ENCODE assay signal across 10 cellular contexts in genomic region chr3:72892870-72893269, GRCh38. TPM values are rescaled to one million over a fixed set of nuclear protein-coding genes. Genes with fewer than 3 reads are reported as not detected.
DNase-seq lines count a peak whose midpoint lies in the region; ATAC-seq, FAIRE-seq and TF ChIP-seq lines count a peak whose summit lies in the region.
"Had no signal": no experiment of that assay in that cellular context is flagged by ENCODE, and none has a peak within 500 bp of the region (broad histone marks: within the 10 kb centered on the region; RNA-seq: fewer than 3 reads in every experiment).

No MANE protein-coding gene starts in this region.

- intact Hi-C loops in left lung (cut with DNase I), result no loop called here
- intact Hi-C loops in ascending aorta (cut with DNase I), result no loop called here

- H4K20me1 ChIP-seq in keratinocyte (ENCODE audit: control insufficient read depth, extremely low read depth, insufficient read depth, low read length), result no peaks in the 10 kb centered on the region

- H3K9me3 ChIP-seq in BE2C (no peaks in the 10 kb centered on the region), HEK293 (ENCODE audit: control insufficient read depth, insufficient read depth, low read depth, low read length) (no peaks in the 10 kb centered on the region), keratinocyte (ENCODE audit: control insufficient read depth, low read depth, low read length) (no peaks in the 10 kb centered on the region), left lung (no peaks in the 10 kb centered on the region), ascending aorta (no peaks in the 10 kb centered on the region)

- H3K9me1 ChIP-seq in keratinocyte (ENCODE audit: control insufficient read depth, extremely low read depth, insufficient read depth, low read length), result no peaks in the 10 kb centered on the region

- H3K79me2 ChIP-seq in keratinocyte (ENCODE audit: control insufficient read depth, insufficient read depth, low read length), result no peaks in the 10 kb centered on the region

- TF ChIP-seq CTCF in BE2C (IDR thresholded peaks at IDR 0.05; ENCODE audit: low read depth, low read length) (peak; percentile 60), HEK293 (tag by site-specific recombination; IDR thresholded peaks at IDR 0.05) (no peak), WI38 (IDR thresholded peaks at IDR 0.05; ENCODE audit: low read depth, low read length) (peak; percentile 14; the same call in 1 of the 2 replicates), keratinocyte (optimal IDR thresholded peaks at IDR 0.05 in 1 of 3, IDR thresholded peaks at IDR 0.05 in 1 of 3, conservative IDR thresholded peaks at IDR 0.05 in 1 of 3; ENCODE audit: extremely low read depth in 1 of 3, insufficient read depth in 2 of 3, low read length in 3 of 3) (peak; percentile 7 to 26 (median 13)), left lung (IDR thresholded peaks at IDR 0.05) (no peak), ascending aorta (IDR thresholded peaks at IDR 0.05) (no peak)

- no peak for FAIRE-seq in keratinocyte (lab: Jason Lieb, UNC)

- no peak overlapping the region for H3K4me2 ChIP-seq in keratinocyte (ENCODE audit: control insufficient read depth, extremely low read depth, insufficient read depth, low read depth, low read length)

- DNase-seq in BE2C, result peak; percentile 16
- no peak for DNase-seq in keratinocyte (ENCODE audit: low read depth, low spot score)
- no peak for DNase-seq in stimulated activated naive CD4-positive, alpha-beta T cell (lab: John Stamatoyannopoulos, UW)
- DNase-seq in left lung, result no peak
- DNase-seq in ascending aorta (ENCODE audit: low spot score in 2 of 2), result no peak
- DNase-seq: activated T-cell treated with anti-CD3 and anti-CD28 coated beads for 4 hours, GF-D8 had no signal

- H3K4me3 ChIP-seq in BE2C (ENCODE audit: low read depth, low read length) (no peak overlapping the region), HEK293 (ENCODE audit: low read depth, low read length) (no peak overlapping the region), WI38 (ENCODE audit: low read depth, low read length) (no peak overlapping the region), keratinocyte (ENCODE audit: control insufficient read depth in 2 of 3, extremely low read depth in 1 of 3, insufficient read depth in 2 of 3, low read depth in 1 of 3, low read length in 3 of 3) (no peak overlapping the region), left lung (no peak overlapping the region), ascending aorta (no peak overlapping the region)

- H2AFZ ChIP-seq in keratinocyte (ENCODE audit: control insufficient read depth, low read length), result no peak overlapping the region

- H3K4me1 ChIP-seq in BE2C (no peaks in the 10 kb centered on the region; the same call in 1 of the 2 replicates), HEK293 (ENCODE audit: control insufficient read depth, insufficient read depth, low read length) (peaks cover 22% of the 10 kb centered on the region), keratinocyte (ENCODE audit: control insufficient read depth, extremely low read depth, insufficient read depth, low read length) (peaks cover 21% of the 10 kb centered on the region), left lung (peaks cover 0 to 31% of the 10 kb centered on the region in 2 donors), ascending aorta (peaks cover 3 to 6% of the 10 kb centered on the region in 2 donors)

- dilution Hi-C loops in keratinocyte (cut with MboI; ENCODE audit: extremely low pct_ligation_motif_present, low sequenced_read_pairs), result no loop called here

- POLR2A ChIA-PET in HEK293 (lab: Yijun Ruan, JAX), result interaction anchor here (1.8 kb wide), 1 partner anchor 14 kb away, joined by 4 read pairs; no protein-coding TSS in a partner anchor

- no peaks in the 10 kb centered on the region for H3K36me3 ChIP-seq in BE2C
- H3K36me3 ChIP-seq in HEK293 (ENCODE audit: control insufficient read depth in 2 of 2, insufficient read depth in 1 of 2, low read length in 2 of 2), result no peaks in the 10 kb centered on the region
- no peaks in the 10 kb centered on the region for H3K36me3 ChIP-seq in keratinocyte (ENCODE audit: control insufficient read depth in 2 of 2, extremely low read depth in 1 of 2, insufficient read depth in 2 of 2, low read length in 2 of 2)
- no peaks in the 10 kb centered on the region for H3K36me3 ChIP-seq in left lung
- no peaks in the 10 kb centered on the region for H3K36me3 ChIP-seq in ascending aorta

- H3K27me3 ChIP-seq in BE2C (no peaks in the 10 kb centered on the region), keratinocyte (ENCODE audit: control insufficient read depth, extremely low read depth, insufficient read depth, low read length) (no peaks in the 10 kb centered on the region), left lung (peaks cover 0 to 18% of the 10 kb centered on the region in 2 donors), ascending aorta (no peaks in the 10 kb centered on the region)

- CTCF ChIA-PET in HEK293 (lab: Yijun Ruan, JAX), result interaction anchor here (0.7 to 2.7 kb wide), 5 partner anchors 9 to 163 kb away, joined by 3 to 12 read pairs (median 6); no protein-coding TSS in a partner anchor

- ATAC-seq in left lung (no peak), HG02973 (IDR thresholded peaks at IDR 0.05; ENCODE audit: unreplicated experiment) (no peak)

- H3K27ac ChIP-seq in HEK293 (ENCODE audit: extremely low read depth, low read depth, low read length), result no peak overlapping the region
- H3K27ac ChIP-seq in keratinocyte (ENCODE audit: control insufficient read depth, insufficient read depth, low read length), result no peak overlapping the region
- H3K27ac ChIP-seq in left lung, result peak overlapping the region in 1 of 2 donors; percentile 81
- H3K27ac ChIP-seq in ascending aorta, result peak overlapping the region in 1 of 2 donors; percentile 89

- H3K9ac ChIP-seq in keratinocyte (ENCODE audit: control insufficient read depth, extremely low read depth, insufficient read depth, low read length), result no peak overlapping the region

TF ChIP-seq in HEK293, 187 proteins besides CTCF, POLR2A, EP300 and RAD21:
- peak; percentile 59; the same call in 1 of the 2 replicates for TF ChIP-seq ZFP69B (tag by site-specific recombination; IDR thresholded peaks at IDR 0.05)
- no peak for TF ChIP-seq ZNF791 (tag by site-specific recombination; IDR thresholded peaks at IDR 0.05)
- TF ChIP-seq ZNF18 (tag by site-specific recombination; IDR thresholded peaks at IDR 0.05), result no peak
- TF ChIP-seq ZNF692 (tag by site-specific recombination; IDR thresholded peaks at IDR 0.05), result peak; percentile 39; the same call in 1 of the 2 replicates

RNA-seq across cellular contexts. Expression of gene GXYLT2, which starts 5.0 kb away (rescaled TPM):
- not detected for polyA plus RNA-seq in BE2C (2012; ENCODE audit: insufficient read depth, insufficient read length, low read depth)
- polyA plus RNA-seq in keratinocyte, result 0.91 to 2.0 TPM (median 1.4 TPM) in 3 replicates
- polyA plus RNA-seq in keratinocyte (2011; ENCODE audit: low read depth), result not detected
- polyA plus RNA-seq in keratinocyte (2011; cell fraction: cytosol; rRNA removed), result 1.1 and 1.6 TPM in 2 replicates
- 1.00 and 1.0 TPM in 2 replicates for polyA plus RNA-seq in keratinocyte (2011; cell fraction: nucleus; rRNA removed)
- polyA plus RNA-seq in keratinocyte (2012; ENCODE audit: low replicate concordance), result 0.16 and 1.5 TPM in 2 replicates
- 3.2 to 5.0 TPM (median 4.6 TPM) in 3 replicates for polyA minus RNA-seq in keratinocyte
- polyA minus RNA-seq in keratinocyte (2011; cell fraction: cytosol; rRNA and poly(A)+ RNA removed), result 5.9 TPM
- 1.4 and 1.9 TPM in 2 replicates for polyA minus RNA-seq in keratinocyte (2011; cell fraction: nucleus; rRNA and poly(A)+ RNA removed)
- 10 to 100 TPM; 12.4 to 27.9 TPM for total RNA-seq in left lung
- total RNA-seq in ascending aorta, result 19.5 TPM

RNA-seq across cellular contexts. Expression of gene SHQ1, which starts 44.6 kb away (rescaled TPM):
- polyA plus RNA-seq in BE2C (2012; ENCODE audit: insufficient read depth, insufficient read length, low read depth), result 48.4 TPM
- polyA plus RNA-seq in keratinocyte, result 9.7 to 17.7 TPM (median 13.4 TPM) in 3 replicates
- polyA plus RNA-seq in keratinocyte (2011; ENCODE audit: low read depth), result 18.3 TPM
- polyA plus RNA-seq in keratinocyte (2011; cell fraction: cytosol; rRNA removed), result 8.6 and 15.9 TPM in 2 replicates
- polyA plus RNA-seq in keratinocyte (2011; cell fraction: nucleus; rRNA removed), result 12.8 and 14.6 TPM in 2 replicates
- 8.1 and 14.5 TPM in 2 replicates for polyA plus RNA-seq in keratinocyte (2012; ENCODE audit: low replicate concordance)
- 4.4 to 11.3 TPM (median 5.8 TPM) in 3 replicates for polyA minus RNA-seq in keratinocyte
- polyA minus RNA-seq in keratinocyte (2011; cell fraction: cytosol; rRNA and poly(A)+ RNA removed), result 6.5 TPM
- 11.9 and 14.2 TPM in 2 replicates for polyA minus RNA-seq in keratinocyte (2011; cell fraction: nucleus; rRNA and poly(A)+ RNA removed)
- total RNA-seq in left lung (10 to 100 TPM; 18.3 to 19.4 TPM), ascending aorta (4.2 TPM)

Comparison
In these comparisons a context has a peak if more than half of its experiments do, and no peak if none do; other contexts are left out.
1. CTCF ChIP-seq: peak in BE2C (single experiment), WI38 (single experiment) and keratinocyte (3 of 3); none in HEK293 (single experiment), left lung (0 of 2) and ascending aorta (0 of 3).